In genomic region chr1:7704214-7705047, GRCh38 we compare ENCODE assay signal across 8 cellular contexts.
DNase-seq lines count a peak whose midpoint lies in the region; ATAC-seq, FAIRE-seq and TF ChIP-seq lines count a peak whose summit lies in the region.

No MANE protein-coding gene starts in this region.

- FAIRE-seq in GM19239 (lab: Jason Lieb, UNC): no peak

- ATAC-seq in HG03354 (IDR thresholded peaks at IDR 0.05; ENCODE audit: poor library complexity, severe bottlenecking, unreplicated experiment): peak; percentile 96

- H3K4me3 ChIP-seq in epithelial cell of esophagus (ENCODE audit: low read length): peak overlapping the region; percentile 39

- no peak for TF ChIP-seq CTCF in epithelial cell of esophagus (IDR thresholded peaks at IDR 0.05; ENCODE audit: insufficient read depth, low read depth, low read length, missing control alignments)

- DNase-seq in AG20443 (ENCODE audit: low spot score): peak; percentile 99
- peak; percentile 100 for DNase-seq in GM19239 (ENCODE audit: insufficient read length, low spot score)
- DNase-seq in NCI-H69 (lab: John Stamatoyannopoulos, UW): peak; percentile 92
- DNase-seq in activated T-cell treated with anti-CD3 and anti-CD28 coated beads for 1 hour (ENCODE audit: low read depth): peak; percentile 84
- peak; percentile 96 for DNase-seq in epithelial cell of esophagus (ENCODE audit: low read depth)
- peak; percentile 77 for DNase-seq in myocyte (ENCODE audit: low read depth)
- DNase-seq in stimulated activated CD8-positive, alpha-beta memory T cell treated with anti-CD3 and anti-CD28 coated beads, Interleukin-2, amount 100 ng/mL, for 48 hours (ENCODE audit: low read depth in 2 of 2): peak; percentile 83 to 87

Comparison
In these comparisons a context has a peak if more than half of its experiments do, and no peak if none do; other contexts are left out.
1. Peak in every context shown above with its lines: DNase-seq, ATAC-seq and H3K4me3 ChIP-seq.